ENCODE assay signal across 9 cellular contexts in genomic region chr6:28542440-28543293, GRCh38. TPM values are rescaled to one million over a fixed set of nuclear protein-coding genes. Genes with fewer than 3 reads are reported as not detected.
DNase-seq lines count a peak whose midpoint lies in the region; ATAC-seq and TF ChIP-seq lines count a peak whose summit lies in the region.
"Had no signal": no experiment of that assay in that cellular context is flagged by ENCODE, and none has a peak within 500 bp of the region (broad histone marks: within the 10 kb centered on the region; RNA-seq: fewer than 3 reads in every experiment).

No MANE protein-coding gene starts in this region.

- peaks cover 62% of the 10 kb centered on the region for H3K27me3 Mint-ChIP-seq in activated B cell treated with CpG ODN at 0.5 μM for 24 hours
- H3K27me3 Mint-ChIP-seq in stimulated activated naive CD8-positive, alpha-beta T cell treated with anti-CD3 and anti-CD28 coated beads, Interleukin-15, Interleukin-2, amounts not matched to agents 100 ng/mL and 50 ng/mL, for 24 hours: peaks cover 78% of the 10 kb centered on the region

- no peak overlapping the region for H2BK120ac ChIP-seq in mesendoderm (ENCODE audit: low read depth, low read length)

- no peak overlapping the region for H2BK15ac ChIP-seq in mesendoderm (replicated peaks; ENCODE audit: low read depth)

- H3K27ac Mint-ChIP-seq in activated B cell treated with CpG ODN at 0.5 μM for 24 hours: no peak overlapping the region
- H3K27ac Mint-ChIP-seq in stimulated activated naive CD8-positive, alpha-beta T cell treated with anti-CD3 and anti-CD28 coated beads, Interleukin-15, Interleukin-2, amounts not matched to agents 100 ng/mL and 50 ng/mL, for 24 hours: peak overlapping the region; percentile 86

- H3K4me2 ChIP-seq in mesendoderm (ENCODE audit: low read length): peak overlapping the region; percentile 48

- intact Hi-C loops in activated B cell treated with CpG ODN at 0.5 μM for 24 hours (cut with micrococcal nuclease) (no loop called here), colonic mucosa (cut with DNase I) (no loop called here)

- CTCF ChIA-PET in activated B cell treated with CpG ODN at 0.5 μM for 24 hours (lab: Charles Lee): no interaction called here

- H3K27ac ChIP-seq in colonic mucosa (no peak overlapping the region), mesendoderm (ENCODE audit: low read depth, low read length) (no peak overlapping the region)

- H3K56ac ChIP-seq in mesendoderm (ENCODE audit: low read length): peak overlapping the region; percentile 45

- TF ChIP-seq CTCF in GM06990 (IDR thresholded peaks at IDR 0.05; ENCODE audit: insufficient read depth, low read length, poor library complexity, severe bottlenecking) (peak; percentile 69), activated B cell treated with CpG ODN at 0.5 μM for 24 hours (IDR thresholded peaks at IDR 0.05) (no peak), colonic mucosa (IDR thresholded peaks at IDR 0.05) (peak; percentile 26)

- H3K79me1 ChIP-seq in mesendoderm (ENCODE audit: low read length): no peaks in the 10 kb centered on the region

- POLR2A ChIA-PET in activated B cell treated with CpG ODN at 0.5 μM for 24 hours (lab: Charles Lee): no interaction called here

- no peak overlapping the region for H4K8ac ChIP-seq in mesendoderm (ENCODE audit: low read depth, low read length)

- H3K9ac ChIP-seq in colonic mucosa (ENCODE audit: low read depth in 2 of 2, low read length in 2 of 2): no peak overlapping the region
- H3K9ac ChIP-seq in mesendoderm (ENCODE audit: low read length): peak overlapping the region; percentile 56

- H3K79me2 ChIP-seq in mesendoderm (ENCODE audit: control insufficient read depth, insufficient read depth, low read length): no peaks in the 10 kb centered on the region

- ATAC-seq in HG02938 (IDR thresholded peaks at IDR 0.05; ENCODE audit: unreplicated experiment) (peak; percentile 48), activated B cell treated with CpG ODN at 0.5 μM for 24 hours (ENCODE audit: low read depth) (peak; percentile 37), HG02970 (IDR thresholded peaks at IDR 0.05; ENCODE audit: low FRiP score, unreplicated experiment) (no peak)

- H3K36me3 ChIP-seq in GM06990 (ENCODE audit: control insufficient read depth, insufficient read depth, low read length) (no peaks in the 10 kb centered on the region), colonic mucosa (no peaks in the 10 kb centered on the region), mesendoderm (ENCODE audit: control insufficient read depth, insufficient read depth, low read length) (no peaks in the 10 kb centered on the region)

- no peak overlapping the region for H3K18ac ChIP-seq in mesendoderm (ENCODE audit: low read length)

- no CpG with 5 or more reads among the region's 30 CpGs for WGBS in mesendoderm (ENCODE audit: extremely low coverage, insufficient coverage, low lambda C conversion rate)

- no peak overlapping the region for H2BK5ac ChIP-seq in mesendoderm (ENCODE audit: low read length)

- H3K4me1 Mint-ChIP-seq in activated B cell treated with CpG ODN at 0.5 μM for 24 hours: peaks cover 21% of the 10 kb centered on the region
- H3K4me1 Mint-ChIP-seq in stimulated activated naive CD8-positive, alpha-beta T cell treated with anti-CD3 and anti-CD28 coated beads, Interleukin-15, Interleukin-2, amounts not matched to agents 100 ng/mL and 50 ng/mL, for 24 hours (ENCODE audit: low read depth): peaks cover 24% of the 10 kb centered on the region

- H3K9me3 ChIP-seq in colonic mucosa: no peaks in the 10 kb centered on the region

- H4K5ac ChIP-seq in mesendoderm (ENCODE audit: low read length): no peak overlapping the region

- H3K4me3 ChIP-seq in GM06990 (replicated peaks; ENCODE audit: low read depth, low read length) (peak overlapping the region; percentile 45), colonic mucosa (peak overlapping the region; percentile 22), mesendoderm (ENCODE audit: low read length) (peak overlapping the region; percentile 48)

- no peak overlapping the region for H3K4ac ChIP-seq in mesendoderm (ENCODE audit: low read depth, low read length)

- peak overlapping the region; percentile 67 for H3K4me3 Mint-ChIP-seq in activated B cell treated with CpG ODN at 0.5 μM for 24 hours
- H3K4me3 Mint-ChIP-seq in stimulated activated naive CD8-positive, alpha-beta T cell treated with anti-CD3 and anti-CD28 coated beads, Interleukin-15, Interleukin-2, amounts not matched to agents 100 ng/mL and 50 ng/mL, for 24 hours: peak overlapping the region; percentile 68

- peaks cover 10% of the 10 kb centered on the region for H3K9me3 Mint-ChIP-seq in activated B cell treated with CpG ODN at 0.5 μM for 24 hours
- peaks cover 10% of the 10 kb centered on the region for H3K9me3 Mint-ChIP-seq in stimulated activated naive CD8-positive, alpha-beta T cell treated with anti-CD3 and anti-CD28 coated beads, Interleukin-15, Interleukin-2, amounts not matched to agents 100 ng/mL and 50 ng/mL, for 24 hours

- peak; percentile 82 for DNase-seq in GM06990 (ENCODE audit: extremely low read depth, insufficient read length)
- peak; percentile 39 for DNase-seq in NCI-H2171 (lab: John Stamatoyannopoulos, UW)
- no peak for DNase-seq in activated B cell treated with CpG ODN at 0.5 μM for 24 hours
- peak; percentile 51 for DNase-seq in colonic mucosa
- DNase-seq in mesendoderm: peak; percentile 99

- no peaks in the 10 kb centered on the region for H3K36me3 Mint-ChIP-seq in activated B cell treated with CpG ODN at 0.5 μM for 24 hours (ENCODE audit: low read depth)
- H3K36me3 Mint-ChIP-seq in stimulated activated naive CD8-positive, alpha-beta T cell treated with anti-CD3 and anti-CD28 coated beads, Interleukin-15, Interleukin-2, amounts not matched to agents 100 ng/mL and 50 ng/mL, for 24 hours (ENCODE audit: low read depth): no peaks in the 10 kb centered on the region

- H3K27me3 ChIP-seq in GM06990 (replicated peaks; ENCODE audit: control insufficient read depth, insufficient read depth, low read length) (no peaks in the 10 kb centered on the region), colonic mucosa (no peaks in the 10 kb centered on the region), mesendoderm (ENCODE audit: insufficient read depth, low read length, poor library complexity) (no peaks in the 10 kb centered on the region)

- no peak overlapping the region for H2AK5ac ChIP-seq in mesendoderm (ENCODE audit: low read length)

- H3K23ac ChIP-seq in mesendoderm (ENCODE audit: low read length): no peak overlapping the region

- H3K4me1 ChIP-seq in colonic mucosa: no peaks in the 10 kb centered on the region
- H3K4me1 ChIP-seq in mesendoderm (ENCODE audit: control insufficient read depth, low read depth, low read length): no peaks in the 10 kb centered on the region

RNA-seq across cellular contexts. Expression of gene GPX5, which starts 17.0 kb away (rescaled TPM):
- total RNA-seq in activated B cell treated with CpG ODN at 0.5 μM for 24 hours (not detected in 2 replicates), colonic mucosa (under 1 TPM in 1 of 2 donors, not detected in 1; 0.17 TPM)
- polyA plus RNA-seq in mesendoderm (2013, experiment 1 of 2): 0.15 TPM
- 0.18 TPM for polyA plus RNA-seq in mesendoderm (2013, experiment 2 of 2)
- total RNA-seq: pulmonary artery endothelial cell had no signal

RNA-seq across cellular contexts. Expression of gene GPX6, which starts 27.1 kb away (rescaled TPM):
- total RNA-seq in activated B cell treated with CpG ODN at 0.5 μM for 24 hours (not detected in 2 replicates), colonic mucosa (not detected)
- polyA plus RNA-seq in mesendoderm (2013, experiment 1 of 2): not detected
- not detected for polyA plus RNA-seq in mesendoderm (2013, experiment 2 of 2)
- total RNA-seq: pulmonary artery endothelial cell had no signal
